Comparison of ENCODE assay signal across 8 cellular contexts in the genomic region with DNA sequence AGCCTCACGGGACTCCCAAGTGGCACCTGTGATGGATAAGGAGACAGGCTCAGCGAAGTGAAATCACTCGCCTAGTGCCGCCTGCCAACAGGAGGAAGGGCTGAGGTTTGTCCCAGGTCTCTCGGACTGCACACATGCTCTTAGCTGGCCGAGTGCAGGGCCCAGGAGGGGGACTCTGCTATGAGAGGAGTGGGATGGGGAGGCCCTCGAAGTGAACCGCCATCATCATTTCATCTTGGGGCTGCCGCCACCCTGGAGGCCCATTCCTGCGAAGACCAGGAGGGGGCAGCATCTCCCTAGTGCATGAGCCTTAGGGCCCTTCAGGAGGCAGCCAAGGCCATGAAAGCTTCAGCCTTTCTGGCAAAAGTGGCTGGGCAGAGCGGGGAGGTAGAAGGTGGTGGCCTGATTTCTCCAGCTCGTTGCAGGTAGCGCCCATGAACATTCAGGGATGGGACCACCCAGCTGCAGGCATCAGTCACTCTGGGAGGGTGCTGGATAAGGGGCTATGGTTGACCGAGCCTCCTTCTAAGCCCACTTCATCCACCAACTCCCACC. TPM values are rescaled to one million over a fixed set of nuclear protein-coding genes. Genes with fewer than 3 reads are reported as not detected.
DNase-seq lines count a peak whose midpoint lies in the region; ATAC-seq and TF ChIP-seq lines count a peak whose summit lies in the region.

No MANE protein-coding gene starts in this region.

- DNase-seq in Caki2 (ENCODE audit: low read depth), result peak; percentile 48
- peak; percentile 53 for DNase-seq in NCI-H345 treated with DMSO at 0.1 percent for 48 hours (lab: John Stamatoyannopoulos, UW; ENCODE audit: unreplicated experiment)
- DNase-seq in activated CD4-positive, alpha-beta T cell treated with anti-CD3 and anti-CD28 coated beads, Interleukin-2, amount 50 U/mL, for 48 hours, result peak; percentile 86 to 89
- peak; percentile 81 for DNase-seq in dermis blood vessel endothelial cell
- DNase-seq in lung microvascular endothelial cell (ENCODE audit: low read depth in 2 of 2), result peak; percentile 73 to 79
- DNase-seq in stimulated activated CD8-positive, alpha-beta memory T cell treated with anti-CD3 and anti-CD28 coated beads, Interleukin-2, amount 100 ng/mL, for 48 hours (ENCODE audit: low read depth in 2 of 2), result peak; percentile 62 to 67

- TF ChIP-seq CTCF in HEK293 (tag by site-specific recombination; IDR thresholded peaks at IDR 0.05), result peak; percentile 94

- no peak for ATAC-seq in GM18861 (IDR thresholded peaks at IDR 0.05; ENCODE audit: unreplicated experiment)

- H3K9me3 ChIP-seq in HEK293 (ENCODE audit: control insufficient read depth, insufficient read depth, low read depth, low read length), result no peaks in the 10 kb centered on the region

- no peak overlapping the region for H3K27ac ChIP-seq in HEK293 (ENCODE audit: extremely low read depth, low read depth, low read length)

- no peaks in the 10 kb centered on the region for H3K4me1 ChIP-seq in HEK293 (ENCODE audit: control insufficient read depth, insufficient read depth, low read length)

- CTCF ChIA-PET in HEK293 (lab: Yijun Ruan, JAX), result interaction anchor here (0.5 to 6.8 kb wide), 51 partner anchors 9 to 589 kb away, joined by 3 to 115 read pairs (median 4); partner anchors contain the start of gene EIF2D

- no peak overlapping the region for H3K4me3 ChIP-seq in HEK293 (ENCODE audit: low read depth, low read length)

- POLR2A ChIA-PET in HEK293 (lab: Yijun Ruan, JAX), result no interaction called here

- in situ Hi-C loops in Caki2 (cut with HindIII; ENCODE audit: low pct_unique_long_range_greater_than_20kb, low sequenced_read_pairs), result no loop called here

- H3K36me3 ChIP-seq in HEK293 (ENCODE audit: control insufficient read depth in 2 of 2, insufficient read depth in 1 of 2, low read length in 2 of 2), result peaks cover 0 to 13% of the 10 kb centered on the region in 2 experiments; a peak in 1 of 3 replicates

TF ChIP-seq in HEK293, 187 proteins besides CTCF, POLR2A, EP300 and RAD21:
- TF ChIP-seq ZSCAN30 (tag by site-specific recombination; IDR thresholded peaks at IDR 0.05), result peak; percentile 83
- TF ChIP-seq ZNF654 (tag by site-specific recombination; IDR thresholded peaks at IDR 0.05; ENCODE audit: low read depth), result peak; percentile 96
- TF ChIP-seq YY1 (tag by site-specific recombination; IDR thresholded peaks at IDR 0.05), result no peak; the same call in 1 of the 2 replicates
- peak; percentile 65; the same call in 1 of the 2 replicates for TF ChIP-seq ZNF660 (tag by site-specific recombination; IDR thresholded peaks at IDR 0.05)
- TF ChIP-seq ZSCAN5A (tag by site-specific recombination; IDR thresholded peaks at IDR 0.05), result no peak
- TF ChIP-seq ZSCAN16 (tag by site-specific recombination; IDR thresholded peaks at IDR 0.05), result 0 out of 2 replicates have a peak, but pooled peaks have one; percentile 19
- TF ChIP-seq ZNF701 (tag by site-specific recombination; IDR thresholded peaks at IDR 0.05), result no peak
- no peak for TF ChIP-seq ZNF48 (tag by site-specific recombination; IDR thresholded peaks at IDR 0.05)
- TF ChIP-seq ZBTB17 (tag by site-specific recombination; IDR thresholded peaks at IDR 0.05), result peak; percentile 21; the same call in 1 of the 2 replicates
- TF ChIP-seq ZNF692 (tag by site-specific recombination; IDR thresholded peaks at IDR 0.05), result 0 out of 2 replicates have a peak, but pooled peaks have one; percentile 28
- TF ChIP-seq, protein P1, sequence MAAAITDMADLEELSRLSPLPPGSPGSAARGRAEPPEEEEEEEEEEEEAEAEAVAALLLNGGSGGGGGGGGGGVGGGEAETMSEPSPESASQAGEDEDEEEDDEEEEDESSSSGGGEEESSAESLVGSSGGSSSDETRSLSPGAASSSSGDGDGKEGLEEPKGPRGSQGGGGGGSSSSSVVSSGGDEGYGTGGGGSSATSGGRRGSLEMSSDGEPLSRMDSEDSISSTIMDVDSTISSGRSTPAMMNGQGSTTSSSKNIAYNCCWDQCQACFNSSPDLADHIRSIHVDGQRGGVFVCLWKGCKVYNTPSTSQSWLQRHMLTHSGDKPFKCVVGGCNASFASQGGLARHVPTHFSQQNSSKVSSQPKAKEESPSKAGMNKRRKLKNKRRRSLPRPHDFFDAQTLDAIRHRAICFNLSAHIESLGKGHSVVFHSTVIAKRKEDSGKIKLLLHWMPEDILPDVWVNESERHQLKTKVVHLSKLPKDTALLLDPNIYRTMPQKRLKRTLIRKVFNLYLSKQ (tag by site-specific recombination; IDR thresholded peaks at IDR 0.05; ENCODE audit: borderline replicate concordance), result no peak
- TF ChIP-seq MYNN (tag by site-specific recombination; IDR thresholded peaks at IDR 0.05; ENCODE audit: borderline replicate concordance), result no peak
- no peak for TF ChIP-seq ZNF423 (tag by site-specific recombination; IDR thresholded peaks at IDR 0.05)
- TF ChIP-seq ZNF776 (tag by site-specific recombination; IDR thresholded peaks at IDR 0.05; ENCODE audit: borderline replicate concordance), result no peak
- TF ChIP-seq GLIS1 (tag by site-specific recombination; IDR thresholded peaks at IDR 0.05), result 0 out of 2 replicates have a peak, but pooled peaks have one; percentile 17
- TF ChIP-seq SP7 (tag by site-specific recombination; IDR thresholded peaks at IDR 0.05), result 0 out of 2 replicates have a peak, but pooled peaks have one; percentile 35
- no peak for TF ChIP-seq ZNF280D (tag by site-specific recombination; IDR thresholded peaks at IDR 0.05)
- no peak for TF ChIP-seq ZNF510 (tag by site-specific recombination; IDR thresholded peaks at IDR 0.05; ENCODE audit: insufficient replicate concordance)
- no peak for TF ChIP-seq HOXA7 (CRISPR knock-in tag; IDR thresholded peaks at IDR 0.05; ENCODE audit: borderline replicate concordance)
- TF ChIP-seq ZNF239 (tag by site-specific recombination; IDR thresholded peaks at IDR 0.05), result no peak
- TF ChIP-seq ZNF324 (tag by site-specific recombination; IDR thresholded peaks at IDR 0.05), result no peak
- peak; percentile 50 for TF ChIP-seq ZBTB8A (tag by site-specific recombination; IDR thresholded peaks at IDR 0.05)

RNA-seq across cellular contexts. Expression of gene RASSF5, which starts 17.3 kb away (rescaled TPM):
- 0.09 and 0.47 TPM in 2 replicates for total RNA-seq in Caki2 (2014; rRNA removed; shearing (Covaris generic); ENCODE audit: low replicate concordance)
- 0.33 and 0.51 TPM in 2 replicates for total RNA-seq in dermis blood vessel endothelial cell
- total RNA-seq in lung microvascular endothelial cell, result under 0.01 and 0.22 TPM in 2 replicates

RNA-seq across cellular contexts. Expression of gene IKBKE, which starts 19.8 kb away (rescaled TPM):
- 21.0 and 24.6 TPM in 2 replicates for total RNA-seq in Caki2 (2014; rRNA removed; shearing (Covaris generic); ENCODE audit: low replicate concordance)
- total RNA-seq in dermis blood vessel endothelial cell, result 23.3 and 33.9 TPM in 2 replicates
- total RNA-seq in lung microvascular endothelial cell, result 11.1 and 18.3 TPM in 2 replicates
